Comparison of ENCODE assay signal across 8 cellular contexts in genomic region chr1:202861420-202862121, GRCh38. TPM values are rescaled to one million over a fixed set of nuclear protein-coding genes. Genes with fewer than 3 reads are reported as not detected.
A peak's percentile ranks its signal among the peaks of the same experiment; 100 is the strongest.
DNase-seq lines count a peak whose midpoint lies in the region; ATAC-seq and TF ChIP-seq lines count a peak whose summit lies in the region.

No MANE protein-coding gene starts in this region.

- no peaks in the 10 kb centered on the region for H3K9me3 Mint-ChIP-seq in IgD-negative memory B cell
- no peaks in the 10 kb centered on the region for H3K9me3 Mint-ChIP-seq in activated naive CD8-positive, alpha-beta T cell (ENCODE audit: low read depth)
- H3K9me3 Mint-ChIP-seq in type B pancreatic cell: no peaks in the 10 kb centered on the region

- no peak overlapping the region for H3K27ac ChIP-seq in PC-3 (ENCODE audit: low read length)

- in situ Hi-C loops in Caki2 (cut with HindIII; ENCODE audit: low pct_unique_long_range_greater_than_20kb, low sequenced_read_pairs): no loop called here

- H3K4me1 ChIP-seq in PC-3 (ENCODE audit: insufficient read depth, low read length) (peaks cover 14% of the 10 kb centered on the region; the same call in 1 of the 2 replicates), neuron (ENCODE audit: insufficient read depth, low read length) (peaks cover 8% of the 10 kb centered on the region)

- H3K4me1 Mint-ChIP-seq in IgD-negative memory B cell (peaks cover 5 to 6% (median 6%) of the 10 kb centered on the region in 3 donors), type B pancreatic cell (ENCODE audit: unreplicated experiment) (peaks cover 11% of the 10 kb centered on the region)
- peaks cover 12% of the 10 kb centered on the region for H3K4me1 Mint-ChIP-seq in activated naive CD8-positive, alpha-beta T cell (ENCODE audit: low read depth)

- intact Hi-C loops in PC-3 (cut with micrococcal nuclease): loop anchor here (1.0 to 2.0 kb wide), 4 partner anchors 27 to 108 kb away; partner anchors contain the start of genes KLHL12 and PCAT6

- H3K4me3 Mint-ChIP-seq in IgD-negative memory B cell (peak overlapping the region; percentile 79 to 96 (median 86)), type B pancreatic cell (peak overlapping the region; percentile 94)
- H3K4me3 Mint-ChIP-seq in activated naive CD8-positive, alpha-beta T cell: peak overlapping the region; percentile 81

- TSS peak; percentile 82 for BruUV-seq in PC-3 (replicated peaks; lab: Mats Ljungman, UMichigan)

- DNase-seq in Caki2 (ENCODE audit: low read depth) (peak; percentile 85), PC-3 (peak; percentile 97), glomerular visceral epithelial cell (ENCODE audit: extremely low spot score) (peak; percentile 91), type B pancreatic cell (ENCODE audit: extremely low spot score, unreplicated experiment) (peak; percentile 88)

- H3K27me3 Mint-ChIP-seq in IgD-negative memory B cell (peaks cover 25% of the 10 kb centered on the region), type B pancreatic cell (peaks cover 2% of the 10 kb centered on the region)
- peaks cover 28% of the 10 kb centered on the region for H3K27me3 Mint-ChIP-seq in activated naive CD8-positive, alpha-beta T cell

- H3K36me3 Mint-ChIP-seq in IgD-negative memory B cell (no peaks in the 10 kb centered on the region), type B pancreatic cell (no peaks in the 10 kb centered on the region)
- H3K36me3 Mint-ChIP-seq in activated naive CD8-positive, alpha-beta T cell: no peaks in the 10 kb centered on the region

- H3K4me3 ChIP-seq in PC-3 (ENCODE audit: low read length): peak overlapping the region; percentile 88
- peak overlapping the region; percentile 80 for H3K4me3 ChIP-seq in neuron (ENCODE audit: low read length)

- no peaks in the 10 kb centered on the region for H3K9me2 ChIP-seq in PC-3 (replicated peaks; ENCODE audit: low read length)

- no peaks in the 10 kb centered on the region for H3K9me3 ChIP-seq in PC-3 (ENCODE audit: low read length)
- H3K9me3 ChIP-seq in neuron (ENCODE audit: low read length): no peaks in the 10 kb centered on the region

- peak overlapping the region; percentile 98 for H2AFZ ChIP-seq in PC-3 (ENCODE audit: low read length)
- H2AFZ ChIP-seq in neuron (ENCODE audit: low read depth, low read length): peak overlapping the region; percentile 90

- peak overlapping the region; percentile 67 for H3K9ac ChIP-seq in PC-3 (ENCODE audit: low read length)

- H3K27me3 ChIP-seq in PC-3 (ENCODE audit: low read length): no peaks in the 10 kb centered on the region
- no peaks in the 10 kb centered on the region for H3K27me3 ChIP-seq in neuron (ENCODE audit: insufficient read depth, low read length)

- H3K79me2 ChIP-seq in PC-3 (ENCODE audit: low read length): 0 out of 2 replicates have a peak, but pooled peaks cover 6% of the 10 kb centered on the region

- H3K4me2 ChIP-seq in PC-3 (ENCODE audit: low read length): peak overlapping the region; percentile 86

- ATAC-seq in GM21528 (IDR thresholded peaks at IDR 0.05; ENCODE audit: low FRiP score, unreplicated experiment) (peak; percentile 69), PC-3 (peak; percentile 96)

- CTCF ChIA-PET in PC-3 (lab: Charles Lee): interaction anchor here (0.6 kb wide), 1 partner anchor 91 kb away, joined by 4 read pairs; no protein-coding TSS in a partner anchor

- POLR2A ChIA-PET in PC-3 (lab: Charles Lee; ENCODE audit: unreplicated experiment): interaction anchor here (0.6 kb wide), 1 partner anchor 71 kb away, joined by 4 read pairs; no protein-coding TSS in a partner anchor

- H3K27ac Mint-ChIP-seq in IgD-negative memory B cell (peak overlapping the region in 1 of 3 donors; percentile 88), type B pancreatic cell (peak overlapping the region; percentile 95)
- peak overlapping the region; percentile 28 for H3K27ac Mint-ChIP-seq in activated naive CD8-positive, alpha-beta T cell

- H4K20me1 ChIP-seq in PC-3 (ENCODE audit: low read length): no peaks in the 10 kb centered on the region

- no peaks in the 10 kb centered on the region for H3F3A ChIP-seq in PC-3 (ENCODE audit: low read length, unreplicated experiment)

- H3K36me3 ChIP-seq in PC-3 (ENCODE audit: low read depth, low read length) (peaks cover 5% of the 10 kb centered on the region; the same call in 1 of the 2 replicates), neuron (ENCODE audit: insufficient read depth, low read length) (peaks cover 13% of the 10 kb centered on the region)

- TF ChIP-seq CTCF in PC-3 (conservative IDR thresholded peaks at IDR 0.05; ENCODE audit: low read depth, low read length): no peak
- peak; percentile 6 for TF ChIP-seq CTCF in type B pancreatic cell (conservative IDR thresholded peaks at IDR 0.05)

RNA-seq across cellular contexts. Expression of gene RABIF, which starts 27.4 kb away (rescaled TPM):
- total RNA-seq in Caki2 (2014; rRNA removed; shearing (Covaris generic); ENCODE audit: low replicate concordance): 4.1 and 6.4 TPM in 2 replicates
- polyA plus RNA-seq in IgD-negative memory B cell: 19.8 TPM
- total RNA-seq in PC-3 (2014; rRNA removed) (14.8 and 15.5 TPM in 2 replicates), type B pancreatic cell (ENCODE audit: low replicate concordance) (7.0 and 10.0 TPM in 2 replicates)

RNA-seq across cellular contexts. Expression of gene PCAT6, which starts 50.8 kb away (rescaled TPM):
- total RNA-seq in Caki2 (2014; rRNA removed; shearing (Covaris generic); ENCODE audit: low replicate concordance): not detected in 2 replicates
- 1.2 TPM for polyA plus RNA-seq in IgD-negative memory B cell
- total RNA-seq in PC-3 (2014; rRNA removed) (0.26 and 1.7 TPM in 2 replicates), type B pancreatic cell (ENCODE audit: low replicate concordance) (7.9 and 13.9 TPM in 2 replicates)

RNA-seq across cellular contexts. Expression of gene KDM5B, which starts 53.4 kb away (rescaled TPM):
- 3.9 and 19.2 TPM in 2 replicates for total RNA-seq in Caki2 (2014; rRNA removed; shearing (Covaris generic); ENCODE audit: low replicate concordance)
- polyA plus RNA-seq in IgD-negative memory B cell: 16.5 TPM
- total RNA-seq in PC-3 (2014; rRNA removed) (41.4 and 42.6 TPM in 2 replicates), type B pancreatic cell (ENCODE audit: low replicate concordance) (165 and 182 TPM in 2 replicates)
